In genomic region chr11:130583866-130584265, GRCh38 we compare ENCODE assay signal across 26 cellular contexts.
DNase-seq lines count a peak whose midpoint lies in the region; TF ChIP-seq lines count a peak whose summit lies in the region.
"Had no signal": no experiment of that assay in that cellular context is flagged by ENCODE, and none has a peak within 500 bp of the region (broad histone marks: within the 10 kb centered on the region; RNA-seq: fewer than 3 reads in every experiment).

No MANE protein-coding gene starts in this region.

- H3K27me3 ChIP-seq in spleen (replicated peaks in 1 of 7), result no peaks in the 10 kb centered on the region
- H3K27me3 ChIP-seq: colonic mucosa, esophagus squamous epithelium, SJCRH30 had no signal

- 78 to 89% (median 83%) methylated on average over 5 of the region's 5 CpGs for WGBS in spleen, 5 donors

- no peak for TF ChIP-seq CTCF in osteocyte (IDR thresholded peaks at IDR 0.05)
- no peak for TF ChIP-seq CTCF in spleen (IDR thresholded peaks at IDR 0.05 in 8 of 11, conservative IDR thresholded peaks at IDR 0.05 in 3 of 11)

- peak; percentile 78 for DNase-seq in COLO829 (ENCODE audit: low spot score)
- DNase-seq in caudate nucleus (lab: John Stamatoyannopoulos, UW), result peak in 46 of 61 donors; percentile 12 to 70 (median 48)
- peak; percentile 54 to 67 for DNase-seq in hippocampal formation (lab: John Stamatoyannopoulos, UW)
- peak; percentile 64 for DNase-seq in osteocyte (ENCODE audit: extremely low spot score, unreplicated experiment)
- DNase-seq in effector CD8-positive, alpha-beta T cell (lab: John Stamatoyannopoulos, UW), result no peak
- DNase-seq in spleen, result no peak
- no peak for DNase-seq in SIG-M5 (lab: John Stamatoyannopoulos, UW)
- no peak for DNase-seq in germinal center (ENCODE audit: low spot score)
- DNase-seq: activated naive CD4-positive, alpha-beta T cell treated with anti-CD3 and anti-CD28 coated beads for 36 hours; AML-193; CD8-positive, alpha-beta T cell; colonic mucosa; DMS 273 treated with DMSO at 0.1 percent for 48 hours; EL; esophagus squamous epithelium; H9; NCI-H1092; NCI-H187; NCI-H69; SJCRH30; stimulated activated naive CD8-positive, alpha-beta T cell treated with anti-CD3 and anti-CD28 coated beads, Interleukin-15, Interleukin-2, amounts not matched to agents 100 U/mL and 50 U/mL, for 24 hours; trophoblast cell had no signal

- intact Hi-C loops in spleen (cut with DNase I; ENCODE audit: low total_unique reads), result no loop called here

- H3K27me3 Mint-ChIP-seq in osteocyte (ENCODE audit: unreplicated experiment), result no peaks in the 10 kb centered on the region

- peaks cover 44% of the 10 kb centered on the region for H3K4me1 Mint-ChIP-seq in osteocyte (ENCODE audit: unreplicated experiment)
- H3K4me1 Mint-ChIP-seq: IgD-negative memory B cell had no signal

- H3K27ac Mint-ChIP-seq in osteocyte (ENCODE audit: unreplicated experiment), result no peak overlapping the region
- H3K27ac Mint-ChIP-seq: activated naive CD4-positive, alpha-beta T cell treated with anti-CD3 and anti-CD28 coated beads for 36 hours; CD8-positive, alpha-beta T cell; H9; IgD-negative memory B cell; WTC11 had no signal

- no peak for TF ChIP-seq POLR2A in spleen (IDR thresholded peaks at IDR 0.05)

- H3K27ac ChIP-seq in caudate nucleus (ENCODE audit: low read depth, low read length) (peak overlapping the region; percentile 18), spleen (no peak overlapping the region)
- H3K27ac ChIP-seq: A549, colonic mucosa, esophagus squamous epithelium, prostate gland, SJCRH30 had no signal

- H3K9me3 Mint-ChIP-seq in osteocyte (ENCODE audit: unreplicated experiment), result no peaks in the 10 kb centered on the region
- H3K9me3 Mint-ChIP-seq: activated naive CD4-positive, alpha-beta T cell treated with anti-CD3 and anti-CD28 coated beads for 36 hours; CD8-positive, alpha-beta T cell; H9 had no signal

- H3K4me3 Mint-ChIP-seq in osteocyte (ENCODE audit: unreplicated experiment), result no peak overlapping the region
- H3K4me3 Mint-ChIP-seq: activated naive CD4-positive, alpha-beta T cell treated with anti-CD3 and anti-CD28 coated beads for 36 hours; CD8-positive, alpha-beta T cell; H9; IgD-negative memory B cell; WTC11 had no signal

- no peaks in the 10 kb centered on the region for H3K36me3 ChIP-seq in spleen
- H3K36me3 ChIP-seq: colonic mucosa, esophagus squamous epithelium, prostate gland, SJCRH30 had no signal

- no peaks in the 10 kb centered on the region for H3K36me3 Mint-ChIP-seq in osteocyte (ENCODE audit: unreplicated experiment)
- H3K36me3 Mint-ChIP-seq: CD8-positive, alpha-beta T cell; IgD-negative memory B cell; WTC11 had no signal

- peaks cover 0 to 3% (median 0%) of the 10 kb centered on the region in 8 donors for H3K9me3 ChIP-seq in spleen
- H3K9me3 ChIP-seq: A549, colonic mucosa, esophagus squamous epithelium, prostate gland, SJCRH30 had no signal

- H3K4me3 ChIP-seq in spleen, result no peak overlapping the region
- H3K4me3 ChIP-seq: A549, colonic mucosa, esophagus squamous epithelium, prostate gland, SJCRH30 had no signal

- H3K4me1 ChIP-seq in spleen, result no peaks in the 10 kb centered on the region
- H3K4me1 ChIP-seq: colonic mucosa, prostate gland had no signal

Comparison
In these comparisons a context has a peak if more than half of its experiments do, and no peak if none do; other contexts are left out.
1. DNase-seq: peak in COLO829 (single experiment), caudate nucleus (46 of 61), hippocampal formation (2 of 2) and osteocyte (single experiment); none in effector CD8-positive, alpha-beta T cell (single experiment), spleen (single experiment), SIG-M5 (single experiment) and germinal center (single experiment).